24 cellular contexts compared by ENCODE assay signal in the genomic region with DNA sequence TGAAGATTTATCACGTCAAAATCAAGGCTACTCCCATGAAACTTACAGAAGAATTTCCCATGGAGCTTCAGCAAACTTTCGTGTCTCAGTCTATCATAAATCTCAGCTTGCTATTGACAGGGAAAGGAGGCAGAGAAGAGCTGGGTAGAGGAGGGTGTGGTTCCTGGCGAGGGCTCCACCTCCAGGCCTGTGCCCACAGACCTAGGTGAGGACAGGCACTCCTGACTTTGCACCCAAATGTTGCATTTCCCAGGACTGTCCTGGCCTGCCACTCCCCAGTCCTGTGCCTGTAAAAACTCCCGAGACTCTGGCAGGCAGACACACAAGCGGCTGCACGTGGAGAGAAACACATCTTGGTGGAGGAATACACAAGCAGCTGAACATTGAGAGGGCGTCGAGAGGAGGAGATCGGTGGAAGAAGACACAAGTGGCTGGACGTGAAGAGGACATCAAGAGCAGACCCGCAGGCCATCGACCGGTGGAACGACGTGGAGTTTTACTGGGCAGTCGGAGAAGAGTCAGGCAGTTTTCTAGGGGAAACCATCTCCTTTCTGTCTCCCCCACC.
"Had no signal": no experiment of that assay in that cellular context is flagged by ENCODE, and none has a peak within 500 bp of the region (broad histone marks: within the 10 kb centered on the region; RNA-seq: fewer than 3 reads in every experiment).

No MANE protein-coding gene starts in this region.

- H3K27me3 ChIP-seq: breast epithelium, heart right ventricle, transverse colon, uterus had no signal

- H3K9me3 Mint-ChIP-seq: activated naive CD4-positive, alpha-beta T cell treated with anti-CD3 and anti-CD28 coated beads, Interleukin-2, amount 50 U/mL, for 72 hours; activated T-helper 17 cell treated with anti-CD3 and anti-CD28 coated beads, Interleukin-2, amount 50 U/mL, for 72 hours; T-cell; T-helper 2 cell treated with Interferon-gamma antibody and Interleukin-4, amounts not matched to agents 5 μg/mL and 100 μg/mL, for 36 hours had no signal

- H3K4me3 ChIP-seq: breast epithelium, heart right ventricle, lung, psoas muscle, transverse colon, uterus had no signal

- H3K4me3 Mint-ChIP-seq: activated CD4-positive, alpha-beta T cell treated with anti-CD3 and anti-CD28 coated beads for 36 hours; activated T-cell treated with anti-CD3 and anti-CD28 coated beads, Interleukin-2, amount 50 U/mL, for 24 hours; activated T-helper 17 cell treated with anti-CD3 and anti-CD28 coated beads, Interleukin-2, amount 50 U/mL, for 72 hours; natural killer cell; stimulated activated naive B cell treated with anti-CD40 and anti-IgM and Interleukin-4, amounts not matched to agents 10 μg/mL and 1 μg/mL and 100 μg/mL, for 72 hours; T-cell; T-helper 2 cell treated with Interferon-gamma antibody and Interleukin-4, amounts not matched to agents 5 μg/mL and 100 μg/mL, for 36 hours had no signal

- H3K27ac Mint-ChIP-seq: activated CD4-positive, alpha-beta T cell treated with anti-CD3 and anti-CD28 coated beads for 36 hours; activated naive CD4-positive, alpha-beta T cell treated with anti-CD3 and anti-CD28 coated beads, Interleukin-2, amount 50 U/mL, for 72 hours; activated T-cell treated with anti-CD3 and anti-CD28 coated beads, Interleukin-2, amount 50 U/mL, for 24 hours; activated T-helper 17 cell treated with anti-CD3 and anti-CD28 coated beads, Interleukin-2, amount 50 U/mL, for 72 hours; natural killer cell; stimulated activated naive B cell treated with anti-CD40 and anti-IgM and Interleukin-4, amounts not matched to agents 10 μg/mL and 1 μg/mL and 100 μg/mL, for 72 hours; T-cell; T-helper 2 cell treated with Interferon-gamma antibody and Interleukin-4, amounts not matched to agents 5 μg/mL and 100 μg/mL, for 36 hours had no signal

- H3K36me3 ChIP-seq: breast epithelium, heart right ventricle, transverse colon, uterus had no signal

- H3K27me3 Mint-ChIP-seq: activated T-cell treated with anti-CD3 and anti-CD28 coated beads, Interleukin-2, amount 50 U/mL, for 24 hours; activated T-helper 17 cell treated with anti-CD3 and anti-CD28 coated beads, Interleukin-2, amount 50 U/mL, for 72 hours; stimulated activated naive B cell treated with anti-CD40 and anti-IgM and Interleukin-4, amounts not matched to agents 10 μg/mL and 1 μg/mL and 100 μg/mL, for 72 hours had no signal

- H3K27ac ChIP-seq: breast epithelium, heart right ventricle, psoas muscle, transverse colon, uterus had no signal

- H3K36me3 Mint-ChIP-seq: activated naive CD4-positive, alpha-beta T cell treated with anti-CD3 and anti-CD28 coated beads, Interleukin-2, amount 50 U/mL, for 72 hours; natural killer cell; stimulated activated naive B cell treated with anti-CD40 and anti-IgM and Interleukin-4, amounts not matched to agents 10 μg/mL and 1 μg/mL and 100 μg/mL, for 72 hours; T-cell had no signal

- FAIRE-seq: astrocyte had no signal

- H3K4me1 Mint-ChIP-seq: activated CD4-positive, alpha-beta T cell treated with anti-CD3 and anti-CD28 coated beads for 36 hours; activated T-helper 17 cell treated with anti-CD3 and anti-CD28 coated beads, Interleukin-2, amount 50 U/mL, for 72 hours; natural killer cell; stimulated activated naive B cell treated with anti-CD40 and anti-IgM and Interleukin-4, amounts not matched to agents 10 μg/mL and 1 μg/mL and 100 μg/mL, for 72 hours; T-cell had no signal

- ATAC-seq: activated CD4-positive, alpha-beta T cell treated with anti-CD3 and anti-CD28 coated beads for 36 hours; activated naive CD4-positive, alpha-beta T cell treated with anti-CD3 and anti-CD28 coated beads, Interleukin-2, amount 50 U/mL, for 72 hours; activated T-helper 17 cell treated with anti-CD3 and anti-CD28 coated beads, Interleukin-2, amount 50 U/mL, for 72 hours; natural killer cell; psoas muscle; right cardiac atrium; stimulated activated naive B cell treated with anti-CD40 and anti-IgM and Interleukin-4, amounts not matched to agents 10 μg/mL and 1 μg/mL and 100 μg/mL, for 72 hours; T-cell had no signal

- H3K9me3 ChIP-seq: psoas muscle, transverse colon, uterus had no signal

- H3K4me1 ChIP-seq: breast epithelium, psoas muscle, transverse colon, uterus had no signal

- DNase-seq: activated CD4-positive, alpha-beta T cell treated with anti-CD3 and anti-CD28 coated beads for 36 hours; activated CD4-positive, alpha-beta T cell treated with anti-CD3 and anti-CD28 coated beads, Interleukin-2, amount 50 U/mL, for 4 hours; activated CD8-positive, alpha-beta memory T cell treated with anti-CD3 and anti-CD28 coated beads for 24 hours; activated CD8-positive, alpha-beta memory T cell treated with anti-CD3 and anti-CD28 coated beads, Interleukin-2, amount 50 U/mL, for 4 hours; activated T-cell treated with anti-CD3 and anti-CD28 coated beads, Interleukin-2, amount 50 U/mL, for 24 hours; cerebellar nuclear complex; cortex of kidney; heart right ventricle; islet precursor cell; midbrain; natural killer cell; psoas muscle; stimulated activated CD4-positive, alpha-beta T cell treated with anti-CD3 and anti-CD28 coated beads, Interleukin-1b, Interleukin-23, amount 100 ng/mL, for 48 hours; stimulated activated naive B cell treated with anti-CD40 and anti-IgM and Interleukin-4, amounts not matched to agents 10 μg/mL and 1 μg/mL and 100 μg/mL, for 72 hours; T-cell; transverse colon; uterus had no signal
